In the genomic region with DNA sequence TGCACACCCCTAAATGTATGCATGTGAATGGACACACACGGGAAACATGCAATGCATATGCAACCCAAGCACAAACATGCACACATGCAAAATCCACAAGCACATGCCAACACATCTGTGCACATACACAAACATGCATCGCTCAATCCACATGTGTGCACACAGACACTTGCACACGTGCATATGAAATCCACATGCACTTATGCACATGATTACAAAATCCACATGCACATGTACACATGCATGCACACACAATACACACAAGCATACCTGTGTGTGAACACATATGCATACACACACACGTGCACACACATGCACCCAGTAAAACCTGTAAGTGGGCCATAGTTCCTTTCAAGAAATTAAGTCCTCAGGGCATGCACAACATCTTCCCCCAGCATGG, we compare ENCODE assay signal across 7 cellular contexts.
"Had no signal": no experiment of that assay in that cellular context is flagged by ENCODE, and none has a peak within 500 bp of the region (broad histone marks: within the 10 kb centered on the region; RNA-seq: fewer than 3 reads in every experiment).

No MANE protein-coding gene starts in this region.

- H3K4me3 ChIP-seq: GM12878 had no signal

- FAIRE-seq: G401.6, GM12878, GM12892, GM18507, GM19239 had no signal

- ATAC-seq: GM12878 had no signal

- DNase-seq: GDM1, GF-D8 had no signal
